Comparison of ENCODE assay signal across 11 cellular contexts in the genomic region with DNA sequence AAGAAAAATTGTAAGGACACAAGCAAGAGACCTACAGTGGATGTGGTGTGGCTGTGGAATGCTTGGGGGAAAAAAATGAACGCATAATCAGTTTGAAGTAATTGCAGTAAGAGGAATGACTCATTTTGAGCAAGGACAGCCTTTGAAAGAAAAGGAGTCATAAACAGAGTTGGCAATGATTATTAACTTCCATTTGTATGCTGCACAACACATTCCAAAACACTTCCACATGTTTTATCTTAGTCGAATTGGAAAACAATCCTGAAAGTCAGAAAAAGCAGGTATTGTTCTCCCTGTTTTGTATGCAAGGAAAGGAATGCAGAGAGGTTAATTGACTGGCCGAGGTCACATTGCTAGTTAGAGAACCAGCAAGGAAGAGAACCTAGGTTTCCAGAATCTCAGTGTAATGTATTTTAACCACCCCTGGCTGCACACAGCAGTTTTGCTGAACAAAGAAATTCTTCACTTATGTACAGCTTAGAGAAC.
A peak's percentile ranks its signal among the peaks of the same experiment; 100 is the strongest.
DNase-seq lines count a peak whose midpoint lies in the region; ATAC-seq and FAIRE-seq lines count a peak whose summit lies in the region.
"Had no signal": no experiment of that assay in that cellular context is flagged by ENCODE, and none has a peak within 500 bp of the region (broad histone marks: within the 10 kb centered on the region; RNA-seq: fewer than 3 reads in every experiment).

No MANE protein-coding gene starts in this region.

- WGBS in small intestine, 3 donors: 13 to 30% (median 27%) methylated on average over 3 of the region's 3 CpGs

- H3K27me3 ChIP-seq in SJSA1 (replicated peaks) (no peaks in the 10 kb centered on the region), small intestine (ENCODE audit: control insufficient read depth in 2 of 2, insufficient read depth in 2 of 2, low read length in 2 of 2) (no peaks in the 10 kb centered on the region)

- ATAC-seq in GM18511 (IDR thresholded peaks at IDR 0.05; ENCODE audit: unreplicated experiment): no peak
- ATAC-seq: left lobe of liver had no signal

- peaks cover 22% of the 10 kb centered on the region for H3K4me1 ChIP-seq in SJSA1 (replicated peaks)
- H3K4me1 ChIP-seq in small intestine (ENCODE audit: control insufficient read depth in 2 of 2, insufficient read depth in 1 of 2, low read depth in 1 of 2, low read length in 1 of 2): no peaks in the 10 kb centered on the region

- H3K9me3 ChIP-seq in SJSA1 (replicated peaks) (no peaks in the 10 kb centered on the region), small intestine (ENCODE audit: control insufficient read depth, low read depth) (no peaks in the 10 kb centered on the region)

- H3K4me3 ChIP-seq in SJSA1 (no peak overlapping the region), small intestine (ENCODE audit: low read depth in 1 of 2, low read length in 2 of 2) (no peak overlapping the region)

- H3K36me3 ChIP-seq in SJSA1 (no peaks in the 10 kb centered on the region), small intestine (ENCODE audit: control insufficient read depth in 2 of 2, insufficient read depth in 2 of 2, low read length in 2 of 2) (no peaks in the 10 kb centered on the region)

- H3K27ac ChIP-seq in SJSA1 (peak overlapping the region; percentile 81), small intestine (ENCODE audit: low read depth in 1 of 2, low read length in 1 of 2) (no peak overlapping the region)

- DNase-seq in GM03348 (ENCODE audit: low spot score): peak; percentile 62
- DNase-seq in SJSA1 (ENCODE audit: low read depth in 1 of 2, low spot score in 2 of 2): peak; percentile 54 to 81
- DNase-seq in fibroblast of the conjunctiva (ENCODE audit: low read depth): peak; percentile 12
- peak; percentile 10 for DNase-seq in pons (ENCODE audit: low spot score)
- no peak for DNase-seq in GM19240 (ENCODE audit: insufficient read length, low spot score)
- DNase-seq in small intestine: no peak
- no peak for DNase-seq in effector CD8-positive, alpha-beta T cell (lab: John Stamatoyannopoulos, UW)
- DNase-seq: stimulated activated CD4-positive, alpha-beta T cell treated with anti-CD3 and anti-CD28 coated beads, Interleukin-12 subunit alpha, Interleukin-12 subunit beta, amount 100 ng/mL, for 4 hours had no signal

- no peak for FAIRE-seq in small intestine (lab: Jason Lieb, UNC)
- FAIRE-seq: colon had no signal

Comparison
In these comparisons a context has a peak if more than half of its experiments do, and no peak if none do; other contexts are left out.
1. DNase-seq: peak in GM03348 (single experiment), SJSA1 (2 of 2), fibroblast of the conjunctiva (single experiment) and pons (single experiment); none in GM19240 (single experiment), small intestine (single experiment) and effector CD8-positive, alpha-beta T cell (single experiment).